ENCODE assay signal across 2 cellular contexts in genomic region chr3:112388972-112389371, GRCh38.
TF ChIP-seq lines count a peak whose summit lies in the region.

No MANE protein-coding gene starts in this region.

TF ChIP-seq in H1, 55 proteins besides CTCF, POLR2A, EP300 and RAD21:
- TF ChIP-seq KDM4A (IDR thresholded peaks at IDR 0.05; ENCODE audit: low read depth, low read length, severe bottlenecking), result no peak
- no peak for TF ChIP-seq NANOG (IDR thresholded peaks at IDR 0.05; ENCODE audit: insufficient read depth, low read depth, low read length, poor library complexity, severe bottlenecking)
TF ChIP-seq in H1: peak in this region for 0.

TF ChIP-seq in HepG2, 621 proteins besides CTCF, POLR2A, EP300 and RAD21:
- TF ChIP-seq HBP1 (CRISPR knock-in tag; IDR thresholded peaks at IDR 0.05; ENCODE audit: low read depth), result no peak
- TF ChIP-seq MBD4 (IDR thresholded peaks at IDR 0.05; ENCODE audit: borderline replicate concordance, low read length), result no peak
- TF ChIP-seq NR1H2 (CRISPR knock-in tag; IDR thresholded peaks at IDR 0.05; ENCODE audit: borderline replicate concordance, low read depth), result no peak
- TF ChIP-seq ZBTB7A (CRISPR knock-in tag; IDR thresholded peaks at IDR 0.05), result no peak
